ENCODE assay signal across 7 cellular contexts in the genomic region with DNA sequence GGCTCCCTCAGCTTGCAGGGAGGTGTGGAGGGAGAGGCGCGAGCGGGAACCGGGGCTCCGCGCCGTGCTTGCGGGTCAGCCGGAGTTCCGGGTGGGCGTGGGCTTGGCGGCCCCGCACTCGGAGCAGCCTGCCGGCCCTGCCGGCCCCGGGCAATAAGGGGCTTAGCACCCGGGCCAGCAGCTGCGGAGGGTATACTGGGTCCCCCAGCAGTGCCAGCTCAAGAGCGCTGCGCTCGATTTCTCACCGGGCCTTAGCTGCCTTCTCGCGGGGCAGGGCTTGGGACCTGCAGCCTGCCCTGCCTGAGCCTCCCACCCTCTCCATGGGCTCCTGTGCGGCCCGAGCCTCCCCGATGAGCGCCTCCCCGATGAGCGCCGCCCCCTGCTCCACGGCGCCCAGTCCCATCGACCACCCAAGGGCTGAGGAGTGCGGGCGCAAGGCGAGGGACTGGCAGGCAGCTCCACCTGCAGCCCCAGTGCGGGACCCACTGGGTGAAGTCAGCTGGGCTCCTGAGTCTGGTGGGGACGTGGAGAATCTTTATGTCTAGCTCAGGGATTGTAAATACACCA. TPM values are rescaled to one million over a fixed set of nuclear protein-coding genes. Genes with fewer than 3 reads are reported as not detected.
DNase-seq lines count a peak whose midpoint lies in the region; ATAC-seq, FAIRE-seq and TF ChIP-seq lines count a peak whose summit lies in the region.
"Not testable (repeated sequence)": the region's sequence is repeated elsewhere in the genome, so short reads cannot be mapped to it uniquely, and the experiment has no call there.

No MANE protein-coding gene starts in this region.

- in situ Hi-C loops in K562 (cut with MboI): not testable (repeated sequence)

- not testable (repeated sequence) for H3K36me3 ChIP-seq in K562 (ENCODE audit: control insufficient read depth, insufficient read depth, low read length); neural progenitor cell; trophoblast cell (ENCODE audit: control insufficient read depth in 1 of 2, insufficient read depth in 2 of 2, low read length in 2 of 2); testis (ENCODE audit: low read depth, missing control alignments)

- not testable (repeated sequence) for H2BK5ac ChIP-seq in trophoblast cell (ENCODE audit: low read depth, low read length, poor library complexity)

- H3K9me1 ChIP-seq in K562 (ENCODE audit: control insufficient read depth, insufficient read depth, low read length): not testable (repeated sequence)

- H3K79me2 ChIP-seq in K562 (ENCODE audit: control insufficient read depth, insufficient read depth, low read length); neural progenitor cell (ENCODE audit: low read depth); trophoblast cell (ENCODE audit: control insufficient read depth, insufficient read depth, low read length, poor library complexity): not testable (repeated sequence)

- not testable (repeated sequence) for H4K91ac ChIP-seq in trophoblast cell (ENCODE audit: low read depth, low read length)

- not testable (repeated sequence) for TF ChIP-seq RAD21 in K562 (CRISPR knock-in tag; conservative IDR thresholded peaks at IDR 0.05 in 1 of 2, IDR thresholded peaks at IDR 0.05 in 1 of 2)

- H3K23ac ChIP-seq in trophoblast cell (ENCODE audit: low read length): not testable (repeated sequence)

- POLR2A ChIA-PET in WTC11 (lab: Charles Lee): interaction anchor here (0.6 kb wide), 1 partner anchor 12 kb away, joined by 6 read pairs; no protein-coding TSS in a partner anchor
- POLR2A ChIA-PET in K562 (lab: Yijun Ruan, JAX): not testable (repeated sequence)

- not testable (repeated sequence) for ATAC-seq in WTC11, K562

- H3K79me1 ChIP-seq in trophoblast cell (ENCODE audit: low read length): not testable (repeated sequence)

- not testable (repeated sequence) for TF ChIP-seq POLR2A in K562 (conservative IDR thresholded peaks at IDR 0.05); testis (IDR thresholded peaks at IDR 0.05)

- H3K9me3 Mint-ChIP-seq in WTC11, neural progenitor cell: not testable (repeated sequence)
- peaks cover 27% of the 10 kb centered on the region for H3K9me3 Mint-ChIP-seq in nephron progenitor cell

- not testable (repeated sequence) for H3K4ac ChIP-seq in trophoblast cell (ENCODE audit: low read depth, low read length)

- not testable (repeated sequence) for H2AFZ ChIP-seq in K562 (ENCODE audit: low read depth, low read length); neural progenitor cell (replicated peaks); trophoblast cell (ENCODE audit: insufficient read depth, low read length, poor library complexity)

- not testable (repeated sequence) for DNase-seq in WTC11 (ENCODE audit: low spot score); K562 (ENCODE audit: extremely low read depth in 1 of 4, low spot score in 3 of 4); nephron progenitor cell; neural progenitor cell (ENCODE audit: low spot score); trophoblast cell; testis
- DNase-seq in activated gamma-delta T cell (lab: John Stamatoyannopoulos, UW): peak; percentile 16

- TF ChIP-seq CTCF in WTC11 (IDR thresholded peaks at IDR 0.05); K562 (IDR thresholded peaks at IDR 0.05 in 2 of 3, conservative IDR thresholded peaks at IDR 0.05 in 1 of 3; ENCODE audit: insufficient read depth in 2 of 3, low read depth in 1 of 3, low read length in 3 of 3); nephron progenitor cell (IDR thresholded peaks at IDR 0.05); neural progenitor cell (IDR thresholded peaks at IDR 0.05); testis (IDR thresholded peaks at IDR 0.05): not testable (repeated sequence)

- not testable (repeated sequence) for H3K36me3 Mint-ChIP-seq in WTC11, neural progenitor cell
- H3K36me3 Mint-ChIP-seq in nephron progenitor cell (ENCODE audit: low read depth): peaks cover 16% of the 10 kb centered on the region

- not testable (repeated sequence) for H3K18ac ChIP-seq in trophoblast cell (ENCODE audit: low read length)

- not testable (repeated sequence) for H3K4me2 ChIP-seq in K562 (ENCODE audit: insufficient read depth, low read length); neural progenitor cell; trophoblast cell (ENCODE audit: low read length)

- not testable (repeated sequence) for H3K9me3 ChIP-seq in K562 (replicated peaks; ENCODE audit: control insufficient read depth, insufficient read depth, low read depth, low read length); neural progenitor cell (ENCODE audit: low read depth); trophoblast cell (ENCODE audit: insufficient read depth, low read depth, low read length); testis

- H4K20me1 ChIP-seq in K562 (replicated peaks; ENCODE audit: control insufficient read depth, insufficient read depth, low read length); neural progenitor cell (ENCODE audit: low read depth): not testable (repeated sequence)

- not testable (repeated sequence) for BruUV-seq in K562 (replicated peaks; lab: Mats Ljungman, UMichigan)

- H3K4me1 ChIP-seq in K562 (replicated peaks in 1 of 2; ENCODE audit: control insufficient read depth in 2 of 2, insufficient read depth in 2 of 2, low read length in 2 of 2): peaks cover 28 to 33% of the 10 kb centered on the region in 2 experiments; a peak in 4 of 5 replicates
- not testable (repeated sequence) for H3K4me1 ChIP-seq in neural progenitor cell; trophoblast cell (ENCODE audit: control insufficient read depth in 1 of 2, insufficient read depth in 2 of 2, low read length in 2 of 2); testis

- not testable (repeated sequence) for H4K8ac ChIP-seq in trophoblast cell (ENCODE audit: low read depth, low read length)

- not testable (repeated sequence) for H3K27ac ChIP-seq in K562 (ENCODE audit: extremely low read depth, low read depth, low read length); neural progenitor cell; trophoblast cell (ENCODE audit: low read depth, low read length); testis

- not testable (repeated sequence) for H3K4me3 Mint-ChIP-seq in WTC11, nephron progenitor cell, neural progenitor cell

- not testable (repeated sequence) for H3K27me3 ChIP-seq in K562 (ENCODE audit: control insufficient read depth in 2 of 2, insufficient read depth in 2 of 2, low read length in 2 of 2); neural progenitor cell; trophoblast cell (ENCODE audit: insufficient read depth, low read length); testis

- H2AK5ac ChIP-seq in trophoblast cell (ENCODE audit: low read length): not testable (repeated sequence)

- not testable (repeated sequence) for H3K27me3 Mint-ChIP-seq in WTC11 (ENCODE audit: low read depth); nephron progenitor cell (ENCODE audit: low read depth, poor library complexity); neural progenitor cell (ENCODE audit: insufficient read depth, low read depth)

- not testable (repeated sequence) for H3K4me1 Mint-ChIP-seq in WTC11, neural progenitor cell
- H3K4me1 Mint-ChIP-seq in nephron progenitor cell: peaks cover 51% of the 10 kb centered on the region

- not testable (repeated sequence) for TF ChIP-seq EP300 in K562 (IDR thresholded peaks at IDR 0.05; ENCODE audit: low read length)

- H3K4me3 ChIP-seq in K562; neural progenitor cell; trophoblast cell (ENCODE audit: low read depth, low read length): not testable (repeated sequence)
- peak overlapping the region; percentile 33 to 45 for H3K4me3 ChIP-seq in testis

- H3K9ac ChIP-seq in K562 (ENCODE audit: insufficient read depth in 1 of 2, low read depth in 2 of 2, low read length in 2 of 2); neural progenitor cell; trophoblast cell (ENCODE audit: low read length): not testable (repeated sequence)

- H2BK12ac ChIP-seq in trophoblast cell (ENCODE audit: low read length): not testable (repeated sequence)

- not testable (repeated sequence) for H3F3A ChIP-seq in neural progenitor cell (ENCODE audit: low read depth)

- not testable (repeated sequence) for H3K14ac ChIP-seq in trophoblast cell (ENCODE audit: low read length)

- FAIRE-seq in K562 (lab: Jason Lieb, UNC): not testable (repeated sequence)

- intact Hi-C loops in K562 (cut with micrococcal nuclease); testis (cut with DNase I; ENCODE audit: low total_unique reads): not testable (repeated sequence)

- H3K27ac Mint-ChIP-seq in WTC11: not testable (repeated sequence)
- peak overlapping the region; percentile 98 for H3K27ac Mint-ChIP-seq in nephron progenitor cell
- H3K27ac Mint-ChIP-seq in neural progenitor cell: peak overlapping the region; percentile 60

- WGBS in K562 (ENCODE audit: insufficient coverage, low coverage, missing lambda C conversion rate): 94% methylated on average over 33 of the region's 40 CpGs
- no CpG with 5 or more reads among the region's 40 CpGs for WGBS in trophoblast cell (ENCODE audit: extremely low coverage, insufficient coverage, insufficient read length)
- 79% methylated on average over 40 of the region's 40 CpGs; no CpG with 5 or more reads in 1 of the 2 donors for WGBS in testis, 2 donors

- CTCF ChIA-PET in WTC11 (lab: Charles Lee); K562 (lab: Yijun Ruan, JAX; ENCODE audit: low intra/inter-chr PET ratio): not testable (repeated sequence)

- not testable (repeated sequence) for H2BK120ac ChIP-seq in trophoblast cell (ENCODE audit: insufficient read depth, low read length, poor library complexity)

- H4K12ac ChIP-seq in trophoblast cell (ENCODE audit: low read depth, low read length): peak overlapping the region; percentile 43

RNA-seq across cellular contexts. Expression of gene GOLGA4, which starts 10.0 kb away (rescaled TPM):
- 66.6 to 79.2 TPM (median 68.2 TPM) in 3 replicates for total RNA-seq in WTC11 (2021)
- total RNA-seq in K562 (2011; cell fraction: chromatin; rRNA removed; ENCODE audit: low replicate concordance): 79.9 and 290 TPM in 2 replicates
- 32.5 and 39.2 TPM in 2 replicates for total RNA-seq in K562 (2011; cell fraction: nucleolus; rRNA removed)
- 93.6 and 112 TPM in 2 replicates for total RNA-seq in K562 (2011; cell fraction: nucleoplasm; rRNA removed)
- 33.8 and 35.2 TPM in 2 replicates for total RNA-seq in K562 (2014; rRNA removed)
- total RNA-seq in K562 (2014; rRNA removed; fragmentation: Illumina TruSeq; extraction: Trizol): 70.3 and 74.9 TPM in 2 replicates
- total RNA-seq in K562 (2015; rRNA removed; fragmentation: Illumina TruSeq; extraction: Trizol): 62.4 and 70.0 TPM in 2 replicates
- 39.3 and 41.9 TPM in 2 replicates for total RNA-seq in K562 (2021)
- polyA plus RNA-seq in K562 (2011; rRNA removed): 28.0 and 29.1 TPM in 2 replicates
- polyA plus RNA-seq in K562 (2011; cell fraction: cytosol; rRNA removed): 6.3 and 7.6 TPM in 2 replicates
- 24.7 and 32.5 TPM in 2 replicates for polyA plus RNA-seq in K562 (2011; cell fraction: nucleus; rRNA removed)
- 22.8 and 23.3 TPM in 2 replicates for polyA plus RNA-seq in K562 (2012)
- polyA plus RNA-seq in K562 (2014; fragmentation: Illumina TruSeq; extraction: Trizol): 25.3 and 33.6 TPM in 2 replicates
- 10 to 100 TPM; 12.7 to 13.2 TPM for polyA plus RNA-seq in K562 (2014; fragmentation: Nextera tagmentation; extraction: Ambion mirVana)
- 21.8 and 26.6 TPM in 2 replicates for polyA plus RNA-seq in K562 (2014; rRNA removed)
- polyA minus RNA-seq in K562 (2011; rRNA and poly(A)+ RNA removed): 45.9 and 83.5 TPM in 2 replicates
- polyA minus RNA-seq in K562 (2011; cell fraction: cytosol; rRNA and poly(A)+ RNA removed): 20.1 and 22.1 TPM in 2 replicates
- polyA minus RNA-seq in K562 (2011; cell fraction: nucleus; rRNA and poly(A)+ RNA removed): 52.2 and 112 TPM in 2 replicates
- 33.8 and 50.4 TPM in 2 replicates for total RNA-seq in neural progenitor cell (ENCODE audit: low replicate concordance)
- polyA plus RNA-seq in trophoblast cell (2013): 115 TPM in 2 replicates
- total RNA-seq in testis: 100 to 1,000 TPM; 124 to 152 TPM
- polyA plus RNA-seq in testis (ENCODE audit: insufficient read depth, low read depth, low replicate concordance): 17.4 TPM

RNA-seq across cellular contexts. Expression of gene LRRFIP2, which starts 58.7 kb away (rescaled TPM):
- total RNA-seq in WTC11 (2021): 23.7 to 24.6 TPM (median 23.7 TPM) in 3 replicates
- total RNA-seq in K562 (2011; cell fraction: chromatin; rRNA removed; ENCODE audit: low replicate concordance): 55.1 and 138 TPM in 2 replicates
- 36.5 and 52.5 TPM in 2 replicates for total RNA-seq in K562 (2011; cell fraction: nucleolus; rRNA removed)
- 96.8 and 146 TPM in 2 replicates for total RNA-seq in K562 (2011; cell fraction: nucleoplasm; rRNA removed)
- 44.9 and 53.9 TPM in 2 replicates for total RNA-seq in K562 (2014; rRNA removed)
- 46.2 and 55.4 TPM in 2 replicates for total RNA-seq in K562 (2014; rRNA removed; fragmentation: Illumina TruSeq; extraction: Trizol)
- total RNA-seq in K562 (2015; rRNA removed; fragmentation: Illumina TruSeq; extraction: Trizol): 46.0 and 49.4 TPM in 2 replicates
- 41.6 and 46.6 TPM in 2 replicates for total RNA-seq in K562 (2021)
- polyA plus RNA-seq in K562 (2011; rRNA removed): 24.4 and 37.0 TPM in 2 replicates
- polyA plus RNA-seq in K562 (2011; cell fraction: cytosol; rRNA removed): 13.0 and 14.1 TPM in 2 replicates
- polyA plus RNA-seq in K562 (2011; cell fraction: nucleus; rRNA removed): 26.0 and 26.4 TPM in 2 replicates
- polyA plus RNA-seq in K562 (2012): 31.2 and 44.6 TPM in 2 replicates
- polyA plus RNA-seq in K562 (2014; fragmentation: Illumina TruSeq; extraction: Trizol): 38.4 and 42.7 TPM in 2 replicates
- polyA plus RNA-seq in K562 (2014; fragmentation: Nextera tagmentation; extraction: Ambion mirVana): 10 to 100 TPM in 1 of 2 experiments, 1 to 10 TPM in 1; 9.9 to 11.2 TPM
- 40.7 and 46.6 TPM in 2 replicates for polyA plus RNA-seq in K562 (2014; rRNA removed)
- polyA minus RNA-seq in K562 (2011; rRNA and poly(A)+ RNA removed): 50.0 and 53.0 TPM in 2 replicates
- polyA minus RNA-seq in K562 (2011; cell fraction: cytosol; rRNA and poly(A)+ RNA removed): 15.2 and 17.1 TPM in 2 replicates
- polyA minus RNA-seq in K562 (2011; cell fraction: nucleus; rRNA and poly(A)+ RNA removed): 58.3 and 84.4 TPM in 2 replicates
- 29.5 and 36.7 TPM in 2 replicates for total RNA-seq in neural progenitor cell (ENCODE audit: low replicate concordance)
- polyA plus RNA-seq in trophoblast cell (2013): 38.9 and 39.7 TPM in 2 replicates
- 100 to 1,000 TPM in 1 of 2 donors, 10 to 100 TPM in 1; 86.2 to 114 TPM for total RNA-seq in testis
- 115 TPM for polyA plus RNA-seq in testis (ENCODE audit: insufficient read depth, low read depth, low replicate concordance)
